9 cellular contexts compared by ENCODE assay signal in the genomic region with DNA sequence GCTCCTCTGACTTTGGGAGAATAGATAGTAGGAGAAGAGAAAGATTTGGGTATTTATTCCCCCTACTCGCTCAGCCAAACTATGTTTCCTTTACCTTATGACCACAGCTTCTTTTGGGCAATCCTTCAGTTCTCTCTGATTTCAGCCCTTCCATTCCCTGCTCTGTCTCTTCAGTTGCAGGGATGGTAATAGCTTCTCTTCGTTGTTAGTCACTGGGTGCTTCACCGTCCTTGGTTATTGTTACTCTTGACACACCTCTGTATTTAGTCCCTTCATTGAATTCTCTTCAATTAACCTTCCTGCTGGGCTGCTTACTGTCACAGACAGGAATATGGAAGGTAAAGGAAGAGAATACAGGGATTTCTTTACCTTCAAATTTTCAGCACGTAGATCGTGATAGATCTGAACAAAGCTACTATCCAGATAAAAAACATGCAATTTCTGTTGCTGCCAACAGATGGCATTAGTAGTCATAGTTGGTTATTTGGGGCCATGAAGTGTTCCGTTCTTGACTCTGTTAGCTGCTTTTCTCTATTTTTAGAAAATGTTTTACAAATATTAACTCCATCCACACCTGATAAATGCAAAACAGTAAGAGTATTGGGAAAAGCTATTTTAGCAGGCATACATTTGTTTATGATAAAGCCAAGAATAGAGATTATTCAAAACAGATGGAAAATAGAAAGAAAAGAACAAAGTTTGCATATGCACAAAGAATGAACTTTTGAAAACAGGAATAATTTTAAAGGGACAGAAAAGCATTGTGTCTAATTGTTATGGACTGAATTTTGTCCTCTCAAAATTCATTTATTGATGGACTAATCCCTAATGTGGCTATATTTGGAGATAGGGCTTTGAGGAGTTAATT. TPM values are rescaled to one million over a fixed set of nuclear protein-coding genes. Genes with fewer than 3 reads are reported as not detected.
DNase-seq lines count a peak whose midpoint lies in the region; ATAC-seq and TF ChIP-seq lines count a peak whose summit lies in the region.
"Had no signal": no experiment of that assay in that cellular context is flagged by ENCODE, and none has a peak within 500 bp of the region (broad histone marks: within the 10 kb centered on the region; RNA-seq: fewer than 3 reads in every experiment).

No MANE protein-coding gene starts in this region.

- no peaks in the 10 kb centered on the region for H3K79me1 ChIP-seq in neuronal stem cell (ENCODE audit: low read depth, low read length)

- peak; percentile 62 for TF ChIP-seq CTCF in AG04450 (IDR thresholded peaks at IDR 0.05; ENCODE audit: low read depth, low read length)
- peak; percentile 57; the same call in 1 of the 2 replicates for TF ChIP-seq CTCF in GM12874 (IDR thresholded peaks at IDR 0.05; ENCODE audit: insufficient read depth, low read depth, low read length)
- peak; percentile 73 for TF ChIP-seq CTCF in fibroblast of villous mesenchyme (IDR thresholded peaks at IDR 0.05; ENCODE audit: insufficient read depth, low read depth, low read length)

- H3K27ac ChIP-seq in AG04450 (ENCODE audit: low read depth, low read length) (no peak overlapping the region), neuronal stem cell (replicated peaks; ENCODE audit: low read length) (no peak overlapping the region)

- ATAC-seq in HG02759 (IDR thresholded peaks at IDR 0.05; ENCODE audit: unreplicated experiment), result peak; percentile 89

- H3K9me3 ChIP-seq in AG04450 (ENCODE audit: control insufficient read depth, insufficient read depth, low read length) (no peaks in the 10 kb centered on the region), neuronal stem cell (replicated peaks in 1 of 2; ENCODE audit: control insufficient read depth in 2 of 2, insufficient read depth in 1 of 2, low read depth in 1 of 2, low read length in 2 of 2) (no peaks in the 10 kb centered on the region)

- H4K8ac ChIP-seq in neuronal stem cell (ENCODE audit: low read depth, low read length), result no peak overlapping the region

- POLR2A ChIA-PET in AG04450 (lab: Yijun Ruan, JAX), result no interaction called here

- H3K4ac ChIP-seq in neuronal stem cell (ENCODE audit: low read length), result no peak overlapping the region

- WGBS in neuronal stem cell (ENCODE audit: extremely low coverage in 2 of 2, insufficient read length in 2 of 2, insufficient replicate concordance in 1 of 2), 2 donors, result no CpG with 5 or more reads among the region's 6 CpGs

- H4K91ac ChIP-seq in neuronal stem cell (ENCODE audit: low read depth, low read length, poor library complexity), result no peak overlapping the region

- H3K4me3 ChIP-seq in AG04450 (ENCODE audit: low read depth, low read length), result no peak overlapping the region
- H3K4me3 ChIP-seq in fibroblast of villous mesenchyme (ENCODE audit: low read depth, low read length), result peak overlapping the region; percentile 20
- no peak overlapping the region for H3K4me3 ChIP-seq in neuronal stem cell (ENCODE audit: low read length in 2 of 2)

- H2BK5ac ChIP-seq in neuronal stem cell (ENCODE audit: low read length), result no peak overlapping the region

- H2AK5ac ChIP-seq in neuronal stem cell (ENCODE audit: low read depth, low read length), result no peak overlapping the region

- no peak overlapping the region for H2BK15ac ChIP-seq in neuronal stem cell (ENCODE audit: low read length)

- H3K9ac ChIP-seq in neuronal stem cell (ENCODE audit: low read depth, low read length, poor library complexity), result no peak overlapping the region

- no peak overlapping the region for H3K14ac ChIP-seq in neuronal stem cell (ENCODE audit: low read length)

- no peaks in the 10 kb centered on the region for H3K4me1 ChIP-seq in neuronal stem cell (ENCODE audit: control insufficient read depth in 2 of 2, insufficient read depth in 1 of 2, low read depth in 1 of 2, low read length in 2 of 2)

- H2AFZ ChIP-seq in neuronal stem cell (ENCODE audit: low read length), result peak overlapping the region; percentile 82

- CTCF ChIA-PET in AG04450 (lab: Charles Lee), result interaction anchor here (0.6 to 4.3 kb wide), 20 partner anchors 8 to 1329 kb away, joined by 3 to 47 read pairs (median 4); no protein-coding TSS in a partner anchor

- no peak overlapping the region for H2BK12ac ChIP-seq in neuronal stem cell (ENCODE audit: low read length)

- H3K23ac ChIP-seq in neuronal stem cell (ENCODE audit: low read depth, low read length, poor library complexity), result no peak overlapping the region

- H3K36me3 ChIP-seq in neuronal stem cell (replicated peaks in 1 of 2; ENCODE audit: control insufficient read depth in 2 of 2, insufficient read depth in 2 of 2, low read length in 2 of 2), result no peaks in the 10 kb centered on the region

- peak; percentile 1 for DNase-seq in AG04450 (ENCODE audit: low read depth, low spot score)
- peak; percentile 87 for DNase-seq in NCI-H1092 treated with DMSO at 0.1 percent for 48 hours (lab: John Stamatoyannopoulos, UW)
- peak; percentile 71 for DNase-seq in SW480 (ENCODE audit: low spot score)
- peak; percentile 53 for DNase-seq in fibroblast of villous mesenchyme (ENCODE audit: low read depth)
- peak; percentile 17 for DNase-seq in neuronal stem cell (ENCODE audit: low spot score)
- DNase-seq in ureter (ENCODE audit: low spot score), result no peak

- H3K27me3 ChIP-seq in AG04450 (ENCODE audit: control insufficient read depth, insufficient read depth, low read length) (no peaks in the 10 kb centered on the region), neuronal stem cell (ENCODE audit: control insufficient read depth in 3 of 3, insufficient read depth in 3 of 3, low read depth in 1 of 3, low read length in 3 of 3) (no peaks in the 10 kb centered on the region)

- no peak overlapping the region for H3K18ac ChIP-seq in neuronal stem cell (ENCODE audit: low read length)

- no peak overlapping the region for H2BK120ac ChIP-seq in neuronal stem cell (ENCODE audit: low read depth, low read length)

- no peak overlapping the region for H3K4me2 ChIP-seq in neuronal stem cell (ENCODE audit: insufficient read depth, low read length, poor library complexity, severe bottlenecking)

RNA-seq across cellular contexts. Expression of gene PTTG1IP2, which starts 14.0 kb away (rescaled TPM):
- polyA plus RNA-seq in AG04450 (2011; rRNA removed), result not detected in 2 replicates
- polyA minus RNA-seq in AG04450 (2011; rRNA and poly(A)+ RNA removed), result not detected in 2 replicates
- total RNA-seq in fibroblast of villous mesenchyme (not detected in 2 replicates), ureter (not detected)
- not detected for polyA plus RNA-seq in neuronal stem cell (2013, experiment 1 of 2)
- polyA plus RNA-seq in neuronal stem cell (2013, experiment 2 of 2), result not detected
- polyA plus RNA-seq: IgD-negative memory B cell had no signal

RNA-seq across cellular contexts. Expression of gene CLDN12, which starts 52.1 kb away (rescaled TPM):
- 41.4 and 41.6 TPM in 2 replicates for polyA plus RNA-seq in AG04450 (2011; rRNA removed)
- 83.1 and 121 TPM in 2 replicates for polyA minus RNA-seq in AG04450 (2011; rRNA and poly(A)+ RNA removed)
- total RNA-seq in fibroblast of villous mesenchyme, result 28.3 and 49.2 TPM in 2 replicates
- 25.0 TPM for polyA plus RNA-seq in neuronal stem cell (2013, experiment 1 of 2)
- polyA plus RNA-seq in neuronal stem cell (2013, experiment 2 of 2), result 27.1 TPM
- 28.5 TPM for total RNA-seq in ureter
